ENCODE assay signal across 14 cellular contexts in the genomic region with DNA sequence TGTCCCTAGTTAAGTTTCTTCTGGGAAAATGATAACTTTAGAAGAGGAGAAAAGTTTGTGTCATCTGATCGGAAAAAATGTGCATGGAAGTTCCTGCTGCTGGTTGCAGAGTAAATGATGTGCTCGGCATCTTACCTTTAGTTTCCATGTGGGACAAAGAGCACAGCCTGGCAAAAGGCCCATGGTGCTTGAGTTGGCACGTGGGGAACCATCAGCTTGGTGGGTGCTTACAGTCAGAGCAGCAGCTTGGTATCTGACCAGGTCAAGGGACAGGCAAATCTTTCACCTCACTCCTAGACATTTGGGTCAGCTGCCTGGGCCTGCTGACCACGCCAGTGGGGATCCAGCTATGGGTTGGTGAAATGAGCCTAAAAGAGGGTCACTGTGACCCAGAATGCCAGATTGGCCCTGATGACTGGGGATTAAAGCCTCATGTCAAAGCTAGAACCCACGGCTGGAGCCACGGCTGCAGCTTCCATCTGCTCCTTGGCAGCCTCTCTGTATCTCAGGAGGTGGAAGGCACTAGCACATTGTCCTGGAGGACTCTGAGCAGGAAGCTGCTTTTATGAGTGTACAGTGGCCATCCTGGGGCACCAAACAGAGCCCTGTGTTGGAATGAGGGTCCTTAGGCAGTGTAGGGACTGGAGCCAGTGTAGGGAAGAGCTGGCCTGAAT. TPM values are rescaled to one million over a fixed set of nuclear protein-coding genes. Genes with fewer than 3 reads are reported as not detected.
DNase-seq lines count a peak whose midpoint lies in the region; TF ChIP-seq lines count a peak whose summit lies in the region.
"Had no signal": no experiment of that assay in that cellular context is flagged by ENCODE, and none has a peak within 500 bp of the region (broad histone marks: within the 10 kb centered on the region; RNA-seq: fewer than 3 reads in every experiment).

No MANE protein-coding gene starts in this region.

- peaks cover 2% of the 10 kb centered on the region for H3K27me3 Mint-ChIP-seq in glutamatergic neuron (ENCODE audit: unreplicated experiment)

- H3K27me3 ChIP-seq in left ventricle myocardium inferior (ENCODE audit: low read depth) (no peaks in the 10 kb centered on the region), right atrium auricular region (no peaks in the 10 kb centered on the region)
- H3K27me3 ChIP-seq: BLaER1 treated with 17β-estradiol and CSF1 and Interleukin-3, amounts not matched to agents 10 nM and 100 nM had no signal

- H3K4me3 Mint-ChIP-seq in glutamatergic neuron (ENCODE audit: unreplicated experiment): no peak overlapping the region
- H3K4me3 Mint-ChIP-seq: B cell; CD8-positive, alpha-beta T cell; H9 had no signal

- H3K9me3 ChIP-seq in left ventricle myocardium inferior (replicated peaks): no peaks in the 10 kb centered on the region
- H3K9me3 ChIP-seq in right atrium auricular region: no peaks in the 10 kb centered on the region
- H3K9me3 ChIP-seq: BLaER1 treated with 17β-estradiol and CSF1 and Interleukin-3, amounts not matched to agents 10 nM and 100 nM had no signal

- H3K4me1 ChIP-seq in left ventricle myocardium inferior: peaks cover 26% of the 10 kb centered on the region
- no peaks in the 10 kb centered on the region for H3K4me1 ChIP-seq in right atrium auricular region
- H3K4me1 ChIP-seq: BLaER1 treated with 17β-estradiol and CSF1 and Interleukin-3, amounts not matched to agents 10 nM and 100 nM had no signal

- H3K36me3 Mint-ChIP-seq in glutamatergic neuron (ENCODE audit: unreplicated experiment): no peaks in the 10 kb centered on the region
- H3K36me3 Mint-ChIP-seq: CD8-positive, alpha-beta T cell had no signal

- H3K4me3 ChIP-seq in left ventricle myocardium inferior (no peak overlapping the region), right atrium auricular region (no peak overlapping the region)
- H3K4me3 ChIP-seq: BLaER1 treated with 17β-estradiol and CSF1 and Interleukin-3, amounts not matched to agents 10 nM and 100 nM; GM12878 had no signal

- H3K27ac ChIP-seq in left ventricle myocardium inferior (replicated peaks): no peak overlapping the region
- H3K27ac ChIP-seq in right atrium auricular region: no peak overlapping the region
- H3K27ac ChIP-seq: BLaER1 treated with 17β-estradiol and CSF1 and Interleukin-3, amounts not matched to agents 10 nM and 100 nM had no signal

- TF ChIP-seq CTCF in left ventricle myocardium inferior (IDR thresholded peaks at IDR 0.05; ENCODE audit: borderline replicate concordance) (no peak), right atrium auricular region (IDR thresholded peaks at IDR 0.05) (no peak), glutamatergic neuron (IDR thresholded peaks at IDR 0.05; ENCODE audit: partially characterized antibody, unreplicated experiment) (no peak)

- H3K36me3 ChIP-seq in left ventricle myocardium inferior (peaks cover 5% of the 10 kb centered on the region), right atrium auricular region (no peaks in the 10 kb centered on the region)
- H3K36me3 ChIP-seq: BLaER1 treated with 17β-estradiol and CSF1 and Interleukin-3, amounts not matched to agents 10 nM and 100 nM had no signal

- peaks cover 6% of the 10 kb centered on the region for H3K4me1 Mint-ChIP-seq in glutamatergic neuron (ENCODE audit: low read depth, unreplicated experiment)
- H3K4me1 Mint-ChIP-seq: B cell, H9 had no signal

- H3K27ac Mint-ChIP-seq in glutamatergic neuron (ENCODE audit: unreplicated experiment): no peak overlapping the region
- H3K27ac Mint-ChIP-seq: B cell; CD8-positive, alpha-beta T cell; H9 had no signal

- DNase-seq in left ventricle myocardium inferior (peak; percentile 38), right atrium auricular region (ENCODE audit: low spot score) (no peak), NCI-H446 treated with DMSO at 0.1 percent for 48 hours (lab: John Stamatoyannopoulos, UW) (peak; percentile 23), cerebellum (ENCODE audit: low spot score) (peak; percentile 73), glutamatergic neuron (no peak)
- no peak for DNase-seq in stimulated activated CD4-positive, alpha-beta T cell treated with anti-CD3 and anti-CD28 coated beads, Interleukin-2, amount 100 ng/mL, for 24 hours
- DNase-seq: Calu3; CD8-positive, alpha-beta T cell; DMS79 treated with DMSO at 0.1 percent for 48 hours; H9 had no signal

- H3K9me3 Mint-ChIP-seq in glutamatergic neuron (ENCODE audit: unreplicated experiment): peaks cover 2% of the 10 kb centered on the region
- H3K9me3 Mint-ChIP-seq: CD8-positive, alpha-beta T cell; H9 had no signal

- intact Hi-C loops in left ventricle myocardium inferior (cut with micrococcal nuclease): loop anchor here (10.0 kb wide), 1 partner anchor 313 kb away; no protein-coding TSS in a partner anchor

RNA-seq across cellular contexts. Expression of a gene that starts 24.7 kb away (rescaled TPM):
- 7.9 TPM for total RNA-seq in left ventricle myocardium inferior
- total RNA-seq in right atrium auricular region: 1 to 10 TPM; 1.7 to 4.0 TPM
- total RNA-seq in cerebellum: 5.1 TPM
- total RNA-seq in glutamatergic neuron (ENCODE audit: unreplicated experiment): 1.2 TPM
- total RNA-seq: A172; B cell; Calu3; CD8-positive, alpha-beta T cell had no signal

Comparison
In these comparisons a context has a peak if more than half of its experiments do, and no peak if none do; other contexts are left out.
1. DNase-seq: peak in left ventricle myocardium inferior (single experiment), NCI-H446 treated with DMSO at 0.1 percent for 48 hours (single experiment) and cerebellum (single experiment); none in right atrium auricular region (single experiment), glutamatergic neuron (single experiment) and stimulated activated CD4-positive, alpha-beta T cell treated with anti-CD3 and anti-CD28 coated beads, Interleukin-2, amount 100 ng/mL, for 24 hours (0 of 2).